In the genomic region with DNA sequence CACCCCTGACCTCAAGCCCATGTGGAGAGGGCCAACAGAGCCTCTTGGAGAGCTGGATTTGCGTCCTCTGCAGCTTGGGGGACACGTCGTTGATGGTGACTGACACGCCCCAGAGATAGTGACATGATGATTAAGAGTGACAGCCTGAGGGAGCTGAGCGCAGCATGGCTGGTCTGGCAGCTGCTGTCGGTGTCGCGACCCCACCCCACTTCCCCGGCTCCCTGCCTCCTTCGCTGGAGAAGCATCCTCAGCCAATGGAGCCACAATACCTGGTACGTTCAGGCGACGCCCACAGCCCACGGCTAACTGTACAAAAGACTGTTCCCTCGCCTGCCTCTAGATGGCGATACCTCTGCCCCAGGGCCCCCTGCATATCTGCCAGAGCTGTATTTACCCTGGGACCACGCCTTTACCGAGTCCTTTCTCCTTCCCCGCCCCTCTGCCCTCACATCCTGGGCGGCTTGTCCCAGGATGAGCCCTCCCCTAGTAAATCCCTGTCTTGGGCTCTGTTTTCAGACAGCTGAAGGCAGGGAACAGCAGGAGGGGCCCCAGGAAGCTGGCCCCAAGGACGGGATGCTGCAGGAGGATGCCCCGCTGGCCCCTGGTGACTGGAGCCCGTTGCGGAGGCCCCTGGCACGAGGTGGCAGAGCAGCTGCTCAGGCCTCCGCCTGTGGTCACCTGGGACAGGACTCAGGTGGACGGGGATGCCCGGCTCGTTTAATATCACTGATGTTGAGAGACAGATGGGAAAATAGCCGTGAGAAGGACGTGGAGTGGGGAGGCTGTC, we compare ENCODE assay signal across 8 cellular contexts.
A peak's percentile ranks its signal among the peaks of the same experiment; 100 is the strongest.
DNase-seq lines count a peak whose midpoint lies in the region; ATAC-seq and TF ChIP-seq lines count a peak whose summit lies in the region.

No MANE protein-coding gene starts in this region.

- peak; percentile 37 for DNase-seq in DMS153 treated with DMSO at 0.1 percent for 48 hours (lab: John Stamatoyannopoulos, UW; ENCODE audit: unreplicated experiment)
- DNase-seq in NCI-H526 treated with DMSO at 0.1 percent for 48 hours (lab: John Stamatoyannopoulos, UW) = peak; percentile 85
- DNase-seq in activated CD4-positive, alpha-beta T cell treated with anti-CD3 and anti-CD28 coated beads, Interleukin-2, amount 50 U/mL, for 48 hours = peak; percentile 76 to 83
- DNase-seq in lower lobe of right lung = peak; percentile 73
- peak; percentile 46 to 58 (median 47) for DNase-seq in stimulated activated CD4-positive, alpha-beta T cell treated with anti-CD3 and anti-CD28 coated beads, TNF-alpha, amount 100 ng/mL, for 4 hours (ENCODE audit: low read depth in 3 of 3)

- H3K36me3 ChIP-seq in duodenal mucosa (ENCODE audit: control insufficient read depth in 1 of 2, insufficient read depth in 2 of 2, low read length in 2 of 2) (no peaks in the 10 kb centered on the region), lower lobe of right lung (no peaks in the 10 kb centered on the region)

- no peaks in the 10 kb centered on the region for H3K9me3 ChIP-seq in duodenal mucosa (ENCODE audit: control insufficient read depth in 1 of 2, low read length in 2 of 2)
- H3K9me3 ChIP-seq in lower lobe of right lung = no peaks in the 10 kb centered on the region

- peak; percentile 74 for TF ChIP-seq CTCF in lower lobe of right lung (IDR thresholded peaks at IDR 0.05)

- ATAC-seq in HG03045 (IDR thresholded peaks at IDR 0.05; ENCODE audit: unreplicated experiment) (peak; percentile 60), lower lobe of right lung (peak; percentile 90 to 93), GM21381 (IDR thresholded peaks at IDR 0.05; ENCODE audit: unreplicated experiment) (no peak)

- intact Hi-C loops in lower lobe of right lung (cut with DNase I) = no loop called here

- H3K4me1 ChIP-seq in duodenal mucosa (ENCODE audit: control insufficient read depth in 1 of 2, insufficient read depth in 2 of 2, low read length in 2 of 2) = peaks cover 7 to 22% of the 10 kb centered on the region in 2 donors
- peaks cover 16% of the 10 kb centered on the region for H3K4me1 ChIP-seq in lower lobe of right lung

- H3K4me3 ChIP-seq in duodenal mucosa (ENCODE audit: low read depth in 1 of 2, low read length in 2 of 2) (peak overlapping the region; percentile 54 to 66), lower lobe of right lung (peak overlapping the region; percentile 46)

- peaks cover 6 to 9% of the 10 kb centered on the region in 2 donors for H3K27me3 ChIP-seq in duodenal mucosa (ENCODE audit: control insufficient read depth in 1 of 2, insufficient read depth in 2 of 2, low read length in 2 of 2)
- H3K27me3 ChIP-seq in lower lobe of right lung (ENCODE audit: low read depth) = peaks cover 10% of the 10 kb centered on the region

- H3K9ac ChIP-seq in duodenal mucosa (ENCODE audit: low read depth in 1 of 2, low read length in 2 of 2) = peak overlapping the region in 1 of 2 donors; percentile 57

- H3K27ac ChIP-seq in duodenal mucosa (ENCODE audit: low read depth, low read length) (no peak overlapping the region), lower lobe of right lung (no peak overlapping the region)
